In genomic region chr11:41578421-41579047, GRCh38 we compare ENCODE assay signal across 1 cellular context.
TF ChIP-seq lines count a peak whose summit lies in the region.

No MANE protein-coding gene starts in this region.

TF ChIP-seq in H1, 55 proteins besides CTCF, POLR2A, EP300 and RAD21:
- TF ChIP-seq CHD1 (IDR thresholded peaks at IDR 0.05; ENCODE audit: low read depth, low read length): no peak
- no peak for TF ChIP-seq RBBP5 (IDR thresholded peaks at IDR 0.05; ENCODE audit: borderline replicate concordance, low read depth, low read length)
- TF ChIP-seq SIRT6 (IDR thresholded peaks at IDR 0.05; ENCODE audit: low read length): no peak
- TF ChIP-seq JUN (IDR thresholded peaks at IDR 0.05; ENCODE audit: low read depth, low read length): no peak
- TF ChIP-seq CBX5 (IDR thresholded peaks at IDR 0.05; ENCODE audit: low read depth, low read length): no peak
- TF ChIP-seq NRF1 (IDR thresholded peaks at IDR 0.05; ENCODE audit: low read depth, low read length): no peak
- no peak for TF ChIP-seq SP1 (IDR thresholded peaks at IDR 0.05; ENCODE audit: low read depth, low read length)
